Comparison of ENCODE assay signal across 8 cellular contexts in the genomic region with DNA sequence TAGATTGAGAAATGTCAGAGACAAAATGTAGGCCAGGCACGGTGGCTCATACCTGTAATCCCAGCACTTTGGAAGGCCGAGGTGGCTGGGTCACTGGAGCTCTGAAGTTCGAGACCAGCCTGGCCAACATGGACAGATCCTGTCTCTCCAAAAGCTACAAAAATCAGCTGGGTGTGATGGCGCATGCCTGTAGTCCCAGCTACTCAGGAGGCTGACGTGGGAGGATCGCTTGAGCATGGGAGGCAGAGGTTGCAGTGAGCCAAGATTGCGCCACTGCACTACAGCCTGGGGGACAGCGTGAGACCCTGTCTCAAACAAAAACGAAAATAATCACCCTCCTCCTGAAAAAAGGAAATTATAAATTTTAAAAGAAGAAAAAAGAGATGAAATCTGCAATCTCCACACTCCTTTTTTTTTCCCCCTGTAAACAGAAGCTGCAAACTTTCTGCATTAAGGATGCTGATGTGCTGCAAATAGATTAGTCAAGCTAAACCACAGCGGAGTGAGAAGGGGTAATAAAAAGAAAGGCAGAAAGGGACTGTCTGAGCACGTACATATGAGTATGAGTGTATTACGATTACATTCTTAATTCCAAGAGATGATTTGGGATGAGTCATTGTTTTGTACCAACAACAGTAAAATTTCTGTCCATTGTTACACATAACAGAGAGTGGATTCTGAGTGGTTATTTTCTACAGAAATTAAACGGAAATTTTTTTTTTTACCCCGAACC.
DNase-seq lines count a peak whose midpoint lies in the region; ATAC-seq and TF ChIP-seq lines count a peak whose summit lies in the region.

No MANE protein-coding gene starts in this region.

- no peak overlapping the region for H3K4me3 ChIP-seq in astrocyte of the spinal cord (ENCODE audit: low read depth, low read length)

- TF ChIP-seq CTCF in astrocyte of the spinal cord (IDR thresholded peaks at IDR 0.05; ENCODE audit: low read depth, low read length) = no peak

- in situ Hi-C loops in astrocyte of the spinal cord (cut with HindIII; ENCODE audit: low sequenced_read_pairs) = no loop called here

- ATAC-seq in HG02884 (IDR thresholded peaks at IDR 0.05; ENCODE audit: unreplicated experiment) = no peak

- DNase-seq in AG20443 (ENCODE audit: low spot score) (peak; percentile 84), LoVo (ENCODE audit: low spot score) (peak; percentile 7), astrocyte of the spinal cord (ENCODE audit: low read depth, low spot score) (peak; percentile 91), lung microvascular endothelial cell (ENCODE audit: low read depth in 2 of 2) (peak; percentile 45 to 79), Kasumi-1 (lab: John Stamatoyannopoulos, UW) (no peak), mucosa of gallbladder (ENCODE audit: low spot score) (no peak)
- no peak for DNase-seq in stimulated activated CD8-positive, alpha-beta memory T cell treated with anti-CD3 and anti-CD28 coated beads, Interleukin-4, amount 100 ng/mL, for 48 hours

Comparison
In these comparisons a context has a peak if more than half of its experiments do, and no peak if none do; other contexts are left out.
1. DNase-seq: peak in AG20443 (single experiment), LoVo (single experiment), astrocyte of the spinal cord (single experiment) and lung microvascular endothelial cell (2 of 2); none in Kasumi-1 (0 of 2), mucosa of gallbladder (single experiment) and stimulated activated CD8-positive, alpha-beta memory T cell treated with anti-CD3 and anti-CD28 coated beads, Interleukin-4, amount 100 ng/mL, for 48 hours (single experiment).